1 cellular context compared by ENCODE assay signal in the genomic region with DNA sequence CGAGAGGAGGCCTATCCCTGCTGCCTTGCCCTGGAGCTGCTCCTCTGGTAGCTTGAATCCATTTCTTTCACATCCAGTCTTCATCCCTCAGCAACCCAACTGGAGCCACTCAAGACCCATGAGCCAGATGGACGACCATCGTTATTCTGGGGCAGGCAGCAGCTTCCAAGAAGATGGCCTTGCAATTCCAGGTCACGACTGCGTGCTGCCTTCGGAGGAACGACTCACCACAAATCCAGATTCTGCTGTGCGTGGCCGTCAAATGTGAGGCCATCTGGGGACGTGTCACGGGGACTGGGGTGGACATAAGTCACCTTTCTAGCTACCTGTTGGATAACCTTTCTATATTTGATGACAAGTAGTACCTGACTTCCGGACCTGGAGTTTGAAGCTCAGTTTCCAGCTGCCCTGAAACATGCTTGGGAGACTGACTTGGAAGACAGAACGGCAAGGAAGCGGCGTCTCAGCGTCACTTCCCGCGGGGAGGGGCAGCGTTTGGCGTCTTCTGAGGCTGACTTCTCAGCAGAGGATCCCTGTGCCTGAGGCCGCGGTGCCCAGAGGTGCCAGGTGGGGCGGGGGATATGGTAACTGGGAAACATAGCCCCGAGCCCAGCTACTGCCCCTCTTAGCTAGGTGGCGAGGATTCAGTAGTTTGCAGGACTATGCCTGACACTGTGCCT.
TF ChIP-seq lines count a peak whose summit lies in the region.

No MANE protein-coding gene starts in this region.

TF ChIP-seq in H1, 55 proteins besides CTCF, POLR2A, EP300 and RAD21:
- TF ChIP-seq KDM1A (IDR thresholded peaks at IDR 0.05; ENCODE audit: borderline replicate concordance, low read length): no peak
